Comparison of ENCODE assay signal across 16 cellular contexts in genomic region chr7:54987772-54988171, GRCh38. TPM values are rescaled to one million over a fixed set of nuclear protein-coding genes. Genes with fewer than 3 reads are reported as not detected.
"Had no signal": no experiment of that assay in that cellular context is flagged by ENCODE, and none has a peak within 500 bp of the region (broad histone marks: within the 10 kb centered on the region; RNA-seq: fewer than 3 reads in every experiment).

No MANE protein-coding gene starts in this region.

- DNase-seq: activated CD4-positive, alpha-beta T cell treated with anti-CD3 and anti-CD28 coated beads, Interleukin-2, amount 10 ng/mL, durations not matched to agents 7 days and 5 days; activated CD8-positive, alpha-beta memory T cell treated with anti-CD3 and anti-CD28 coated beads for 24 hours; activated naive CD8-positive, alpha-beta T cell treated with anti-CD3 and anti-CD28 coated beads, Interleukin-2, amount 10 ng/mL, durations not matched to agents 7 days and 5 days; anterior cingulate cortex; brain microvascular endothelial cell; effector memory CD4-positive, alpha-beta T cell; gastrocnemius medialis; heart right ventricle; left lung; natural killer cell; stimulated activated CD4-positive, alpha-beta T cell treated with anti-CD3 and anti-CD28 coated beads, Interleukin-15, amount 100 ng/mL, for 24 hours; stimulated activated CD4-positive, alpha-beta T cell treated with anti-CD3 and anti-CD28 coated beads, Interleukin-4, amount 100 ng/mL, for 1 hour; stimulated activated naive CD4-positive, alpha-beta T cell; T-helper 2 cell; tibial artery; uterus had no signal

- H3K36me3 ChIP-seq: brain microvascular endothelial cell, gastrocnemius medialis, heart right ventricle, left lung, tibial artery, uterus had no signal

- H3K27me3 ChIP-seq: brain microvascular endothelial cell, gastrocnemius medialis, left lung, tibial artery, uterus had no signal

- ATAC-seq: gastrocnemius medialis, heart right ventricle, left lung, natural killer cell had no signal

- H3K27ac ChIP-seq: brain microvascular endothelial cell, gastrocnemius medialis, heart right ventricle, left lung, tibial artery, uterus had no signal

- H3K4me1 ChIP-seq: heart right ventricle, left lung, tibial artery, uterus had no signal

- H3K4me3 ChIP-seq: gastrocnemius medialis, heart right ventricle, left lung, tibial artery, uterus had no signal

- H3K9me3 ChIP-seq: gastrocnemius medialis, left lung, tibial artery, uterus had no signal

RNA-seq across cellular contexts. Expression of gene EGFR, which starts 31.0 kb away (rescaled TPM):
- total RNA-seq: activated CD4-positive, alpha-beta T cell treated with anti-CD3 and anti-CD28 coated beads, Interleukin-2, amount 10 ng/mL, durations not matched to agents 7 days and 5 days; activated naive CD8-positive, alpha-beta T cell treated with anti-CD3 and anti-CD28 coated beads, Interleukin-2, amount 10 ng/mL, durations not matched to agents 7 days and 5 days; natural killer cell had no signal
